In the genomic region with DNA sequence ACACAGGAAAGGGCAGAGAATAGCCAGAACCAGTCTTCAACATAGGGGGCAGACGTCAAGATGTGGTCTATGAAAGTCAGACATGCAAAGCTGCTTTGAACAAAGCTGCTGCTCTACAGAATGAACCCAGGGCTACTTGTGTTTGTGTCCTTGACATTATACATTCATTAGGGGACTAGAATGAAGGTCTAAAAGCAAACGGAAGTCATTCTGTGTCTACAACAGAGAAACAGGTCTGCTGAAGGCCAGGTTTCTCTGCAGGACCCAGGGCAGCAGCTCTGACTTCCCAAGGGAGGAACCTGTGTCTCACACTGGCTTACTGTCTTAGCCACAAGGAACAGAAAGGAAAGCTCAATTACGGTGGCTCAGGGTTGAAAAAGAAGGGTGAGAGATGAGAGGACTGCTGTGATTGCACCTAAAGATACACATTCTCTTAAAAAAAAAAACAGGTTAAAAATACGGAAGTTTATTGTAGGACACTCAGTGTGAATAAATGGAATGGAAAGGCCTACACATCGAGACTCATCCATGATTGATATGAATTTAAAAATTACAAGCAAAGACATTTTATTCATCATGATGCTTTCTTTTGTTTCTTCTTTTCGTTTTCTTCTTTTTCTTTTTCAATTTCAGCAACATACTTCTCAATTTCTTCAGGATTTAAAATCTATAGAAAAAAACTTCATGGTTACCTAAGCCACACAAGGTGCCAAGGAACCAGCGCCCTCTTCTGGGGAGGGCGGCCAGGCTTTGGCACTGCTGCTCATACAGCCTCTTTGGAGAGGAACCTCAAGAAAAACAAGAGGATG, we compare ENCODE assay signal across 1 cellular context.
TF ChIP-seq lines count a peak whose summit lies in the region.

No MANE protein-coding gene starts in this region.

TF ChIP-seq in H1, 55 proteins besides CTCF, POLR2A, EP300 and RAD21:
- TF ChIP-seq TEAD4 (IDR thresholded peaks at IDR 0.05; ENCODE audit: low read depth, low read length) = no peak
- no peak for TF ChIP-seq RBBP5 (IDR thresholded peaks at IDR 0.05; ENCODE audit: borderline replicate concordance, low read depth, low read length)
- TF ChIP-seq NANOG (IDR thresholded peaks at IDR 0.05; ENCODE audit: insufficient read depth, low read depth, low read length, poor library complexity, severe bottlenecking) = no peak
- TF ChIP-seq POLR2AphosphoS5 (IDR thresholded peaks at IDR 0.05; ENCODE audit: low read depth, low read length) = no peak; the same call in 1 of the 2 replicates
- TF ChIP-seq, protein P1, sequence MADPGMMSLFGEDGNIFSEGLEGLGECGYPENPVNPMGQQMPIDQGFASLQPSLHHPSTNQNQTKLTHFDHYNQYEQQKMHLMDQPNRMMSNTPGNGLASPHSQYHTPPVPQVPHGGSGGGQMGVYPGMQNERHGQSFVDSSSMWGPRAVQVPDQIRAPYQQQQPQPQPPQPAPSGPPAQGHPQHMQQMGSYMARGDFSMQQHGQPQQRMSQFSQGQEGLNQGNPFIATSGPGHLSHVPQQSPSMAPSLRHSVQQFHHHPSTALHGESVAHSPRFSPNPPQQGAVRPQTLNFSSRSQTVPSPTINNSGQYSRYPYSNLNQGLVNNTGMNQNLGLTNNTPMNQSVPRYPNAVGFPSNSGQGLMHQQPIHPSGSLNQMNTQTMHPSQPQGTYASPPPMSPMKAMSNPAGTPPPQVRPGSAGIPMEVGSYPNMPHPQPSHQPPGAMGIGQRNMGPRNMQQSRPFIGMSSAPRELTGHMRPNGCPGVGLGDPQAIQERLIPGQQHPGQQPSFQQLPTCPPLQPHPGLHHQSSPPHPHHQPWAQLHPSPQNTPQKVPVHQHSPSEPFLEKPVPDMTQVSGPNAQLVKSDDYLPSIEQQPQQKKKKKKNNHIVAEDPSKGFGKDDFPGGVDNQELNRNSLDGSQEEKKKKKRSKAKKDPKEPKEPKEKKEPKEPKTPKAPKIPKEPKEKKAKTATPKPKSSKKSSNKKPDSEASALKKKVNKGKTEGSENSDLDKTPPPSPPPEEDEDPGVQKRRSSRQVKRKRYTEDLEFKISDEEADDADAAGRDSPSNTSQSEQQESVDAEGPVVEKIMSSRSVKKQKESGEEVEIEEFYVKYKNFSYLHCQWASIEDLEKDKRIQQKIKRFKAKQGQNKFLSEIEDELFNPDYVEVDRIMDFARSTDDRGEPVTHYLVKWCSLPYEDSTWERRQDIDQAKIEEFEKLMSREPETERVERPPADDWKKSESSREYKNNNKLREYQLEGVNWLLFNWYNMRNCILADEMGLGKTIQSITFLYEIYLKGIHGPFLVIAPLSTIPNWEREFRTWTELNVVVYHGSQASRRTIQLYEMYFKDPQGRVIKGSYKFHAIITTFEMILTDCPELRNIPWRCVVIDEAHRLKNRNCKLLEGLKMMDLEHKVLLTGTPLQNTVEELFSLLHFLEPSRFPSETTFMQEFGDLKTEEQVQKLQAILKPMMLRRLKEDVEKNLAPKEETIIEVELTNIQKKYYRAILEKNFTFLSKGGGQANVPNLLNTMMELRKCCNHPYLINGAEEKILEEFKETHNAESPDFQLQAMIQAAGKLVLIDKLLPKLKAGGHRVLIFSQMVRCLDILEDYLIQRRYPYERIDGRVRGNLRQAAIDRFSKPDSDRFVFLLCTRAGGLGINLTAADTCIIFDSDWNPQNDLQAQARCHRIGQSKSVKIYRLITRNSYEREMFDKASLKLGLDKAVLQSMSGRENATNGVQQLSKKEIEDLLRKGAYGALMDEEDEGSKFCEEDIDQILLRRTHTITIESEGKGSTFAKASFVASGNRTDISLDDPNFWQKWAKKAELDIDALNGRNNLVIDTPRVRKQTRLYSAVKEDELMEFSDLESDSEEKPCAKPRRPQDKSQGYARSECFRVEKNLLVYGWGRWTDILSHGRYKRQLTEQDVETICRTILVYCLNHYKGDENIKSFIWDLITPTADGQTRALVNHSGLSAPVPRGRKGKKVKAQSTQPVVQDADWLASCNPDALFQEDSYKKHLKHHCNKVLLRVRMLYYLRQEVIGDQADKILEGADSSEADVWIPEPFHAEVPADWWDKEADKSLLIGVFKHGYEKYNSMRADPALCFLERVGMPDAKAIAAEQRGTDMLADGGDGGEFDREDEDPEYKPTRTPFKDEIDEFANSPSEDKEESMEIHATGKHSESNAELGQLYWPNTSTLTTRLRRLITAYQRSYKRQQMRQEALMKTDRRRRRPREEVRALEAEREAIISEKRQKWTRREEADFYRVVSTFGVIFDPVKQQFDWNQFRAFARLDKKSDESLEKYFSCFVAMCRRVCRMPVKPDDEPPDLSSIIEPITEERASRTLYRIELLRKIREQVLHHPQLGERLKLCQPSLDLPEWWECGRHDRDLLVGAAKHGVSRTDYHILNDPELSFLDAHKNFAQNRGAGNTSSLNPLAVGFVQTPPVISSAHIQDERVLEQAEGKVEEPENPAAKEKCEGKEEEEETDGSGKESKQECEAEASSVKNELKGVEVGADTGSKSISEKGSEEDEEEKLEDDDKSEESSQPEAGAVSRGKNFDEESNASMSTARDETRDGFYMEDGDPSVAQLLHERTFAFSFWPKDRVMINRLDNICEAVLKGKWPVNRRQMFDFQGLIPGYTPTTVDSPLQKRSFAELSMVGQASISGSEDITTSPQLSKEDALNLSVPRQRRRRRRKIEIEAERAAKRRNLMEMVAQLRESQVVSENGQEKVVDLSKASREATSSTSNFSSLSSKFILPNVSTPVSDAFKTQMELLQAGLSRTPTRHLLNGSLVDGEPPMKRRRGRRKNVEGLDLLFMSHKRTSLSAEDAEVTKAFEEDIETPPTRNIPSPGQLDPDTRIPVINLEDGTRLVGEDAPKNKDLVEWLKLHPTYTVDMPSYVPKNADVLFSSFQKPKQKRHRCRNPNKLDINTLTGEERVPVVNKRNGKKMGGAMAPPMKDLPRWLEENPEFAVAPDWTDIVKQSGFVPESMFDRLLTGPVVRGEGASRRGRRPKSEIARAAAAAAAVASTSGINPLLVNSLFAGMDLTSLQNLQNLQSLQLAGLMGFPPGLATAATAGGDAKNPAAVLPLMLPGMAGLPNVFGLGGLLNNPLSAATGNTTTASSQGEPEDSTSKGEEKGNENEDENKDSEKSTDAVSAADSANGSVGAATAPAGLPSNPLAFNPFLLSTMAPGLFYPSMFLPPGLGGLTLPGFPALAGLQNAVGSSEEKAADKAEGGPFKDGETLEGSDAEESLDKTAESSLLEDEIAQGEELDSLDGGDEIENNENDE (IDR thresholded peaks at IDR 0.05; ENCODE audit: insufficient replicate concordance, low read length) = no peak
- no peak for TF ChIP-seq TAF7 (optimal IDR thresholded peaks at IDR 0.05; ENCODE audit: borderline replicate concordance, low read depth, low read length)
- no peak for TF ChIP-seq TCF12 (IDR thresholded peaks at IDR 0.05; ENCODE audit: low read depth, low read length)
- TF ChIP-seq SIN3A (conservative IDR thresholded peaks at IDR 0.05 in 1 of 2, IDR thresholded peaks at IDR 0.05 in 1 of 2; ENCODE audit: low read depth in 1 of 2, low read length in 2 of 2) = no peak
TF ChIP-seq in H1: peak in this region for 0.
